Comparison of ENCODE assay signal across 1 cellular context in genomic region chr17:35088911-35089845, GRCh38.
TF ChIP-seq lines count a peak whose summit lies in the region.

No MANE protein-coding gene starts in this region.

TF ChIP-seq in K562, 482 proteins besides CTCF, POLR2A, EP300 and RAD21 (continued from another document and continues in another):
- no peak for TF ChIP-seq ZNF165 (CRISPR knock-in tag; IDR thresholded peaks at IDR 0.05; ENCODE audit: borderline replicate concordance)
- TF ChIP-seq PBX2 (CRISPR knock-in tag; IDR thresholded peaks at IDR 0.05; ENCODE audit: low read depth): no peak
- TF ChIP-seq PBX2 (tag; conservative IDR thresholded peaks at IDR 0.05; ENCODE audit: low read depth): no peak
- TF ChIP-seq SRSF3 (IDR thresholded peaks at IDR 0.05; ENCODE audit: insufficient read depth, low read length): no peak
- TF ChIP-seq TEAD1 (CRISPR knock-in tag; IDR thresholded peaks at IDR 0.05): no peak
- TF ChIP-seq MECOM (CRISPR knock-in tag; IDR thresholded peaks at IDR 0.05): 0 out of 2 replicates have a peak, but pooled peaks have one; percentile 37
- TF ChIP-seq ZNF318 (IDR thresholded peaks at IDR 0.05; ENCODE audit: borderline replicate concordance in 1 of 2, low read depth in 1 of 2): no peak
- TF ChIP-seq NUFIP1 (IDR thresholded peaks at IDR 0.05; ENCODE audit: partially characterized antibody): no peak
- TF ChIP-seq THAP7 (CRISPR knock-in tag; IDR thresholded peaks at IDR 0.05): 0 out of 2 replicates have a peak, but pooled peaks have one; percentile 37
- no peak for TF ChIP-seq ZNF347 (CRISPR knock-in tag; IDR thresholded peaks at IDR 0.05; ENCODE audit: low read depth)
- TF ChIP-seq ZNF655 (CRISPR knock-in tag; IDR thresholded peaks at IDR 0.05): no peak
- TF ChIP-seq ELF4 (CRISPR knock-in tag; IDR thresholded peaks at IDR 0.05): no peak
- peak; percentile 61 for TF ChIP-seq FOSL1 (tag; conservative IDR thresholded peaks at IDR 0.05)
- no peak for TF ChIP-seq POLR3G (IDR thresholded peaks at IDR 0.05; ENCODE audit: extremely low read depth, insufficient read length, insufficient replicate concordance)
- TF ChIP-seq CHD7 (IDR thresholded peaks at IDR 0.05; ENCODE audit: low read depth, low read length): no peak
- TF ChIP-seq RBM34 (IDR thresholded peaks at IDR 0.05; ENCODE audit: borderline replicate concordance, insufficient read depth, low read length): no peak
- TF ChIP-seq UBTF (IDR thresholded peaks at IDR 0.05; ENCODE audit: borderline replicate concordance in 1 of 2, low read depth in 2 of 2, low read length in 2 of 2): no peak
- peak; percentile 16; the same call in 1 of the 2 replicates for TF ChIP-seq CTBP1 (IDR thresholded peaks at IDR 0.05; ENCODE audit: borderline replicate concordance)
- peak; percentile 58 for TF ChIP-seq PHF20 (IDR thresholded peaks at IDR 0.05; ENCODE audit: partially characterized antibody)
